Comparison of ENCODE assay signal across 8 cellular contexts in the genomic region with DNA sequence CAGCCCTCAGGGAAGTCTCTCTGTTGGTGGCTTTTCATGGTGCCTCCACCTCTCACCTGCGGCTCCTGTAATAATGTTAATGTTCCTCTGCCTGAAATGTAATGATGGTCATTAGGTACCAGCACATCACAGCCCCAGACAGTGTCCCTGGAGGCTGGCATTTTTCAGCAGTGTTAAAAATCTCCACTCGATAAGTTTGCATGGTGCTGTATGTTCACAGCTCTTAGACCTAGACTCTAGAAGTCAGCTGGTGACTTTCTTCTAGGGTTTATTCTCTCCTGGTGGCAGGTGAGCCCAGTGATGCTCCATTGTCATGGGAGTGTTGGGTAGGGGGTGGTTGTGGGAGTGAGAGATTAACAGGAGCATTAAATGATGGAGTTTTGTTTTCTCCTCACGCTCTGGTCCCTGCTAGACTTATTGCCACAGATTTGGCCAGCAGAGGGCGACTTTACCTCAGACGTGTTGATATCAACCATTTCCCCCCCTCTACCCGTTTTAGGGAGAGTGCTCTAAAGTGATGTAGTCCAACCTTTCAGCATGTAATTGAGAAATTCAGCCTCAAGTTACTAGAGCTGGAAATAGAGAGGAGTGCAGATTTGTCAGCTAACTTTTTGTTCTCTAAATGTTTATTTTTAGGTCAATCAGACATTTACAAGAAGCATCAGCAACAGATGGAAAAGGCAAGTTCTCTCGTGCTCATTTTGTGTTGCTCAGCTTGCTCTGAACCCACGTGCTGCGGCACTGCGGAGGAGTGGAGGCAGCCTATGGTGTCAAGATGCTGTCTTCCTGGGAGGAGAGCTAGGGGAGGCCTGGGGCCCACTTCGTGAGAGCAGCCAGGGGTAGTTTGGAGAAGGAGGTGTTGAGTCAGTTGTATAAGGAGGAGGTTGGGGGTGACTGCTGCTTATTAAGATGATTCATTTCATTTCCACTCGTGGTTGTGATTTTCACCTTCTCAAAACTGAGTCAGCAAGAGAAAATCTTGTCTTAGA. TPM values are rescaled to one million over a fixed set of nuclear protein-coding genes. Genes with fewer than 3 reads are reported as not detected.
DNase-seq lines count a peak whose midpoint lies in the region; ATAC-seq and TF ChIP-seq lines count a peak whose summit lies in the region.

No MANE protein-coding gene starts in this region.

- H3K4me3 Mint-ChIP-seq in H9 = no peak overlapping the region

- peaks cover 93% of the 10 kb centered on the region for H3K36me3 ChIP-seq in lower lobe of right lung

- peak; percentile 89 for TF ChIP-seq CTCF in H9 (conservative IDR thresholded peaks at IDR 0.05)
- TF ChIP-seq CTCF in lower lobe of right lung (IDR thresholded peaks at IDR 0.05) = peak; percentile 73

- H2BK15ac ChIP-seq in H9 (ENCODE audit: low read depth, low read length) = no peak overlapping the region

- no CpG with 5 or more reads among the region's 12 CpGs for whole genome bisulfite sequencing in H9 (ENCODE audit: extremely low coverage, insufficient read length, low lambda C conversion rate)

- H2AFZ ChIP-seq in H9 (ENCODE audit: low read length) = no peak overlapping the region

- H2BK12ac ChIP-seq in H9 (ENCODE audit: insufficient read length, low read depth, low read length) = no peak overlapping the region

- H3K27me3 Mint-ChIP-seq in H9 (ENCODE audit: low read depth) = no peaks in the 10 kb centered on the region

- H2BK20ac ChIP-seq in H9 (ENCODE audit: low read depth, low read length, poor library complexity, severe bottlenecking) = no peak overlapping the region

- H3K79me1 ChIP-seq in H9 (ENCODE audit: insufficient read depth, low read depth, low read length, poor library complexity, severe bottlenecking) = no peaks in the 10 kb centered on the region

- no peak overlapping the region for H3K18ac ChIP-seq in H9 (ENCODE audit: insufficient read length, low read depth, low read length)

- no peaks in the 10 kb centered on the region for H3K27me3 ChIP-seq in H9 (ENCODE audit: insufficient read depth, low read length)
- no peaks in the 10 kb centered on the region for H3K27me3 ChIP-seq in lower lobe of right lung (ENCODE audit: low read depth)

- no peak overlapping the region for H2AK5ac ChIP-seq in H9 (ENCODE audit: insufficient read length, low read length)

- no peak overlapping the region for H3K9ac ChIP-seq in H9 (ENCODE audit: extremely low read depth, insufficient read length, low read length)

- H3K56ac ChIP-seq in H9 (ENCODE audit: insufficient read length, low read depth, low read length) = no peak overlapping the region

- H3K14ac ChIP-seq in H9 (ENCODE audit: insufficient read depth, low read length) = no peak overlapping the region

- no peaks in the 10 kb centered on the region for H4K20me1 ChIP-seq in H9 (ENCODE audit: control insufficient read depth, insufficient read depth, insufficient read length)

- intact Hi-C loops in lower lobe of right lung (cut with DNase I) = loop anchor here (10.0 kb wide), 1 partner anchor 128 kb away; no protein-coding TSS in a partner anchor

- H3K27ac ChIP-seq in H9 (ENCODE audit: insufficient read length, low read depth, low read length) = no peak overlapping the region
- no peak overlapping the region for H3K27ac ChIP-seq in lower lobe of right lung

- ATAC-seq in lower lobe of right lung = peak; percentile 81 to 86
- ATAC-seq in HG03571 (IDR thresholded peaks at IDR 0.05; ENCODE audit: unreplicated experiment) = no peak

- H4K91ac ChIP-seq in H9 (ENCODE audit: insufficient read length, low read depth, low read length) = no peak overlapping the region

- H2BK5ac ChIP-seq in H9 (ENCODE audit: insufficient read length, low read length) = no peak overlapping the region

- DNase-seq in Ammon's horn (ENCODE audit: low spot score) = peak; percentile 92
- peak; percentile 57 for DNase-seq in H9
- peak; percentile 85 for DNase-seq in NCI-H69 (lab: John Stamatoyannopoulos, UW)
- DNase-seq in activated CD4-positive, alpha-beta T cell treated with anti-CD3 and anti-CD28 coated beads, Interleukin-2, amount 50 U/mL, for 48 hours = peak; percentile 91 to 92
- peak; percentile 55 to 77 for DNase-seq in dermis microvascular lymphatic vessel endothelial cell (ENCODE audit: low read depth in 2 of 2)
- peak; percentile 84 for DNase-seq in lower lobe of right lung
- DNase-seq in stimulated activated CD4-positive, alpha-beta T cell treated with anti-CD3 and anti-CD28 coated beads, TNF-alpha, amount 100 ng/mL, for 48 hours (ENCODE audit: low read depth in 3 of 3) = peak; percentile 60 to 87 (median 78)

- no peak overlapping the region for H2BK120ac ChIP-seq in H9 (ENCODE audit: low read depth, low read length, poor library complexity, severe bottlenecking)

- no peaks in the 10 kb centered on the region for H3K79me2 ChIP-seq in H9 (ENCODE audit: insufficient read depth, low read length)

- H3K9me3 Mint-ChIP-seq in H9 = no peaks in the 10 kb centered on the region

- H3K4me2 ChIP-seq in H9 (ENCODE audit: insufficient read depth, insufficient read length, low read length) = no peak overlapping the region

- no peaks in the 10 kb centered on the region for H3K9me3 ChIP-seq in H9 (ENCODE audit: control insufficient read depth, low read depth, low read length)
- H3K9me3 ChIP-seq in lower lobe of right lung = no peaks in the 10 kb centered on the region

- H4K5ac ChIP-seq in H9 (ENCODE audit: insufficient read length, low read depth, low read length) = no peak overlapping the region

- H3K4me3 ChIP-seq in lower lobe of right lung = no peak overlapping the region

- H4K8ac ChIP-seq in H9 (replicated peaks; ENCODE audit: insufficient read length, low read depth, low read length) = no peak overlapping the region

- H3K4me1 Mint-ChIP-seq in H9 = peaks cover 8 to 9% of the 10 kb centered on the region in 2 experiments; a peak in 3 of 4 replicates

- no peaks in the 10 kb centered on the region for H3K4me1 ChIP-seq in H9 (ENCODE audit: insufficient read depth, low read length)
- H3K4me1 ChIP-seq in lower lobe of right lung = peaks cover 6% of the 10 kb centered on the region

- peaks cover 4 to 58% (median 42%) of the 10 kb centered on the region in 3 experiments; a peak in 6 of 7 replicates for H3K36me3 Mint-ChIP-seq in H9 (ENCODE audit: insufficient read depth in 1 of 3, low read depth in 3 of 3)

- peak overlapping the region in 2 of 3 experiments; percentile 11 to 70; a peak in 4 of 7 replicates for H3K27ac Mint-ChIP-seq in H9

- H3K23ac ChIP-seq in H9 (ENCODE audit: insufficient read length, low read depth, low read length) = no peak overlapping the region

- H3T11ph ChIP-seq in H9 (ENCODE audit: low read length) = no peak overlapping the region

- no peaks in the 10 kb centered on the region for H3K23me2 ChIP-seq in H9 (ENCODE audit: insufficient read length, low read depth, low read length, poor library complexity, severe bottlenecking)

- H3K4ac ChIP-seq in H9 (ENCODE audit: low read depth, low read length) = no peak overlapping the region

RNA-seq across cellular contexts. Expression of gene GPR107, which starts 53.4 kb away (rescaled TPM):
- total RNA-seq in H9 (2021) (38.0 and 38.6 TPM in 2 replicates), dermis microvascular lymphatic vessel endothelial cell (19.8 and 29.3 TPM in 2 replicates), lower lobe of right lung (43.0 TPM)
